Comparison of ENCODE assay signal across 30 cellular contexts in genomic region chr5:20956134-20956533, GRCh38.
"Had no signal": no experiment of that assay in that cellular context is flagged by ENCODE, and none has a peak within 500 bp of the region (broad histone marks: within the 10 kb centered on the region; RNA-seq: fewer than 3 reads in every experiment).

No MANE protein-coding gene starts in this region.

- H3K36me3 ChIP-seq: ascending aorta, cardiac muscle cell, colonic mucosa, WERI-Rb-1 had no signal

- H3K4me3 ChIP-seq: ascending aorta, cardiac muscle cell, colonic mucosa had no signal

- H3K27me3 ChIP-seq: ascending aorta, cardiac muscle cell, colonic mucosa had no signal

- ATAC-seq: activated CD4-positive, alpha-beta T cell treated with anti-CD3 and anti-CD28 coated beads for 36 hours; activated CD4-positive, CD25-positive, alpha-beta regulatory T cell treated with anti-CD3 and anti-CD28 coated beads, Interleukin-2, amount 50 U/mL, for 24 hours; activated CD8-positive, alpha-beta T cell treated with anti-CD3 and anti-CD28 coated beads for 36 hours; activated naive CD8-positive, alpha-beta T cell treated with anti-CD3 and anti-CD28 coated beads, Interleukin-2, amount 50 U/mL, for 24 hours; activated T-cell treated with anti-CD3 and anti-CD28 coated beads, Interleukin-2, amount 50 U/mL, for 4 hours; activated T-cell treated with anti-CD3 and anti-CD28 coated beads, Interleukin-2, amount 50 U/mL, for 72 hours; activated T-helper 17 cell treated with anti-CD3 and anti-CD28 coated beads, Interleukin-2, amount 50 U/mL, for 72 hours; T-helper 17 cell; WTC11 had no signal

- H3K27ac ChIP-seq: ascending aorta, cardiac muscle cell, colonic mucosa, WERI-Rb-1 had no signal

- DNase-seq: activated CD4-positive, alpha-beta memory T cell treated with anti-CD3 and anti-CD28 coated beads for 36 hours; activated CD4-positive, alpha-beta T cell treated with anti-CD3 and anti-CD28 coated beads for 1 hour; activated CD4-positive, alpha-beta T cell treated with anti-CD3 and anti-CD28 coated beads for 36 hours; activated CD4-positive, alpha-beta T cell treated with anti-CD3 and anti-CD28 coated beads for 48 hours; activated CD4-positive, alpha-beta T cell treated with anti-CD3 and anti-CD28 coated beads, Interleukin-2, amount 10 ng/mL, durations not matched to agents 7 days and 5 days; activated CD4-positive, alpha-beta T cell treated with anti-CD3 and anti-CD28 coated beads, Interleukin-2, amount 50 U/mL, for 4 hours; activated CD4-positive, CD25-positive, alpha-beta regulatory T cell; activated CD8-positive, alpha-beta memory T cell treated with anti-CD3 and anti-CD28 coated beads, Interleukin-2, amount 50 U/mL, for 4 hours; activated CD8-positive, alpha-beta T cell treated with anti-CD3 and anti-CD28 coated beads for 36 hours; activated gamma-delta T cell; activated naive CD4-positive, alpha-beta T cell treated with anti-CD3 and anti-CD28 coated beads, Interleukin-2, amount 10 ng/mL, durations not matched to agents 7 days and 5 days; activated naive CD4-positive, alpha-beta T cell treated with Interleukin-2 at 50 U/mL for 16 hours; activated naive CD8-positive, alpha-beta T cell treated with anti-CD3 and anti-CD28 coated beads, Interleukin-2, amount 10 ng/mL, durations not matched to agents 7 days and 5 days; activated naive CD8-positive, alpha-beta T cell treated with anti-CD3 and anti-CD28 coated beads, Interleukin-2, amount 50 U/mL, for 24 hours; activated T-cell treated with anti-CD3 and anti-CD28 coated beads for 4 hours; activated T-cell treated with anti-CD3 and anti-CD28 coated beads, Interleukin-2, amount 50 U/mL, for 1 hour; activated T-cell treated with anti-CD3 and anti-CD28 coated beads, Interleukin-2, amount 50 U/mL, for 4 hours; activated T-cell treated with anti-CD3 and anti-CD28 coated beads, Interleukin-2, amount 50 U/mL, for 72 hours; amygdala; anterior cingulate cortex; caudate nucleus; cerebellar nuclear complex; colonic mucosa; T-helper 17 cell; WERI-Rb-1 had no signal

- H3K9me3 ChIP-seq: ascending aorta, colonic mucosa had no signal

- H3K4me1 ChIP-seq: ascending aorta, colonic mucosa had no signal
